Comparison of ENCODE assay signal across 21 cellular contexts in the genomic region with DNA sequence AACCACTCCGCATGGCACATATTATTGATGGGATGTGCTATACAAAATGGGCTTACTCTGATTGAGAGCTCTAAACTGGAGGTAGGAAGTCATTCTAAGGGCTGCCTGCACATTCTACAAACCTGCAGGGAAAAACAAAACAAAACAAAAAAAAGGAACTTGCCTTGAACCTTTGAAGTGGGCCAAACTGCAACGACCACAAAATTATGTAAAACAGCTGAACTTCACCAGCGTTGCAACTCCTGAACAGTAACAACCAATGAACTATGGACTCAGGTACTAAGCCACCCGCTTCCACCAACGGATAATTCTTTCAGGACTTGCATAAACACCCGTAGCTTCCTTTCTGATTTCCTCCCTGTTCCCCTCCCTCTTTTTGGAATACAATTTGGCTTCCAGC.
DNase-seq lines count a peak whose midpoint lies in the region; ATAC-seq and TF ChIP-seq lines count a peak whose summit lies in the region.
"Had no signal": no experiment of that assay in that cellular context is flagged by ENCODE, and none has a peak within 500 bp of the region (broad histone marks: within the 10 kb centered on the region; RNA-seq: fewer than 3 reads in every experiment).

No MANE protein-coding gene starts in this region.

- ATAC-seq in DND-41 (ENCODE audit: insufficient read depth, low read depth) (0 out of 3 replicates have a peak, but pooled peaks have one; percentile 14), GM23338 (no peak), HG03432 (IDR thresholded peaks at IDR 0.05; ENCODE audit: unreplicated experiment) (no peak), GM19023 (IDR thresholded peaks at IDR 0.05; ENCODE audit: unreplicated experiment) (no peak)
- ATAC-seq: GM12878 had no signal

- H3K27ac Mint-ChIP-seq in GM23338, result no peak overlapping the region
- H3K27ac Mint-ChIP-seq: CD14-positive monocyte; CD4-positive, alpha-beta memory T cell; CD4-positive, CD25-positive, alpha-beta regulatory T cell had no signal

- H3K27ac ChIP-seq in DND-41 (ENCODE audit: low read length) (no peak overlapping the region; the same call in 1 of the 2 replicates), GM23338 (ENCODE audit: low read depth) (no peak overlapping the region), Karpas-422 (ENCODE audit: low read length) (no peak overlapping the region), mesendoderm (ENCODE audit: low read depth, low read length) (no peak overlapping the region)
- H3K27ac ChIP-seq: BLaER1 had no signal

- TF ChIP-seq CTCF in DND-41 (IDR thresholded peaks at IDR 0.05; ENCODE audit: borderline replicate concordance, extremely low read depth, low read length, poor library complexity, severe bottlenecking) (no peak), GM23338 (conservative IDR thresholded peaks at IDR 0.05; ENCODE audit: low read depth in 2 of 2) (no peak), GM20000 (IDR thresholded peaks at IDR 0.05; ENCODE audit: extremely low read depth, missing control alignments) (no peak)

- H2BK120ac ChIP-seq in mesendoderm (ENCODE audit: low read depth, low read length), result no peak overlapping the region

- peaks cover 21% of the 10 kb centered on the region for H3K36me3 Mint-ChIP-seq in GM23338 (ENCODE audit: low read depth)
- H3K36me3 Mint-ChIP-seq: CD14-positive monocyte; CD4-positive, CD25-positive, alpha-beta regulatory T cell had no signal

- H2AFZ ChIP-seq in DND-41 (ENCODE audit: low read depth, low read length) (no peak overlapping the region), GM23338 (no peak overlapping the region), Karpas-422 (ENCODE audit: low read length) (no peak overlapping the region)

- H3K4ac ChIP-seq in mesendoderm (ENCODE audit: low read depth, low read length), result no peak overlapping the region

- no peaks in the 10 kb centered on the region for H3K79me1 ChIP-seq in mesendoderm (ENCODE audit: low read length)

- H4K8ac ChIP-seq in mesendoderm (ENCODE audit: low read depth, low read length), result no peak overlapping the region

- H3K4me2 ChIP-seq in DND-41 (ENCODE audit: insufficient read depth, low read length) (no peak overlapping the region), GM23338 (no peak overlapping the region), Karpas-422 (ENCODE audit: low read depth, low read length, poor library complexity, severe bottlenecking) (no peak overlapping the region), mesendoderm (ENCODE audit: low read length) (no peak overlapping the region)
- H3K4me2 ChIP-seq: BLaER1 had no signal

- no peak overlapping the region for H3K23ac ChIP-seq in mesendoderm (ENCODE audit: low read length)

- H3K79me2 ChIP-seq in DND-41 (ENCODE audit: insufficient read depth, low read length) (no peaks in the 10 kb centered on the region), GM23338 (replicated peaks; ENCODE audit: insufficient read depth) (no peaks in the 10 kb centered on the region), Karpas-422 (ENCODE audit: low read length) (no peaks in the 10 kb centered on the region), mesendoderm (ENCODE audit: control insufficient read depth, insufficient read depth, low read length) (no peaks in the 10 kb centered on the region)

- no peaks in the 10 kb centered on the region for H3F3A ChIP-seq in GM23338 (replicated peaks; ENCODE audit: low read depth)

- no peak overlapping the region for H3K4me3 ChIP-seq in DND-41 (ENCODE audit: low read depth in 1 of 2, low read length in 2 of 2)
- H3K4me3 ChIP-seq in GM23338, result no peak overlapping the region
- no peak overlapping the region for H3K4me3 ChIP-seq in Karpas-422 (ENCODE audit: low read length)
- H3K4me3 ChIP-seq in mesendoderm (ENCODE audit: low read length), result peak overlapping the region; percentile 6
- H3K4me3 ChIP-seq: BLaER1, GM12878 had no signal

- H3K9me3 ChIP-seq in DND-41 (ENCODE audit: insufficient read depth, low read length, severe bottlenecking), result peaks cover 5% of the 10 kb centered on the region
- no peaks in the 10 kb centered on the region for H3K9me3 ChIP-seq in Karpas-422 (ENCODE audit: low read length)
- H3K9me3 ChIP-seq: BE2C had no signal

- peaks cover 80% of the 10 kb centered on the region for H3K9me3 Mint-ChIP-seq in GM23338

- no peaks in the 10 kb centered on the region for H3K27me3 Mint-ChIP-seq in GM23338 (ENCODE audit: insufficient read depth, low read depth, poor library complexity)
- H3K27me3 Mint-ChIP-seq: CD4-positive, alpha-beta memory T cell; CD4-positive, CD25-positive, alpha-beta regulatory T cell had no signal

- no peak overlapping the region for H3K18ac ChIP-seq in mesendoderm (ENCODE audit: low read length)

- no CpG with 5 or more reads among the region's 6 CpGs for WGBS in mesendoderm (ENCODE audit: extremely low coverage, insufficient coverage, low lambda C conversion rate)

- no peaks in the 10 kb centered on the region for H3K4me1 Mint-ChIP-seq in GM23338
- H3K4me1 Mint-ChIP-seq: CD14-positive monocyte; CD4-positive, alpha-beta memory T cell; CD4-positive, CD25-positive, alpha-beta regulatory T cell had no signal

- DNase-seq in DND-41 (no peak), GM23338 (ENCODE audit: low spot score) (peak; percentile 0), Karpas-422 (peak; percentile 5), mesendoderm (no peak), GM20000 (ENCODE audit: low spot score) (no peak)
- DNase-seq: 8988T; ACHN; BE2C; C1 segment of cervical spinal cord; Caco-2; Calu3; CD4-positive, alpha-beta memory T cell; CD4-positive, CD25-positive, alpha-beta regulatory T cell; DMS79 treated with DMSO at 0.1 percent for 48 hours; EL; GDM1 had no signal

- no peak overlapping the region for H3K56ac ChIP-seq in mesendoderm (ENCODE audit: low read length)

- H4K20me1 ChIP-seq in DND-41 (ENCODE audit: insufficient read depth, low read length) (no peaks in the 10 kb centered on the region), GM23338 (replicated peaks; ENCODE audit: insufficient read depth) (no peaks in the 10 kb centered on the region), Karpas-422 (ENCODE audit: insufficient read depth, low read depth, low read length) (no peaks in the 10 kb centered on the region)
- H4K20me1 ChIP-seq: BLaER1 had no signal

- H2BK15ac ChIP-seq in mesendoderm (replicated peaks; ENCODE audit: low read depth), result no peak overlapping the region

- no peak overlapping the region for H3K9ac ChIP-seq in DND-41 (ENCODE audit: low read depth, low read length)
- H3K9ac ChIP-seq in Karpas-422 (ENCODE audit: low read length), result no peak overlapping the region
- no peak overlapping the region for H3K9ac ChIP-seq in mesendoderm (ENCODE audit: low read length)
- H3K9ac ChIP-seq: BLaER1 had no signal

- H3K9me2 ChIP-seq in GM23338 (ENCODE audit: insufficient read depth), result no peaks in the 10 kb centered on the region
- H3K9me2 ChIP-seq in Karpas-422 (replicated peaks; ENCODE audit: insufficient read depth, low read length), result no peaks in the 10 kb centered on the region

- H2BK5ac ChIP-seq in mesendoderm (ENCODE audit: low read length), result no peak overlapping the region

- H3K4me1 ChIP-seq in DND-41 (ENCODE audit: insufficient read depth, low read length) (peaks cover 42% of the 10 kb centered on the region), GM23338 (ENCODE audit: insufficient read depth) (no peaks in the 10 kb centered on the region), Karpas-422 (ENCODE audit: low read length) (no peaks in the 10 kb centered on the region), mesendoderm (ENCODE audit: control insufficient read depth, low read depth, low read length) (no peaks in the 10 kb centered on the region)
- H3K4me1 ChIP-seq: BE2C, BLaER1, Caco-2 had no signal

- no peak overlapping the region for H2AK5ac ChIP-seq in mesendoderm (ENCODE audit: low read length)

- H3K27me3 ChIP-seq in DND-41 (ENCODE audit: insufficient read depth, low read length, poor library complexity) (no peaks in the 10 kb centered on the region), GM23338 (ENCODE audit: insufficient read depth) (no peaks in the 10 kb centered on the region), Karpas-422 (ENCODE audit: low read length) (no peaks in the 10 kb centered on the region), mesendoderm (ENCODE audit: insufficient read depth, low read length, poor library complexity) (no peaks in the 10 kb centered on the region)
- H3K27me3 ChIP-seq: BE2C, BLaER1 had no signal

- no peaks in the 10 kb centered on the region for H3K36me3 ChIP-seq in DND-41 (ENCODE audit: insufficient read depth, low read length)
- H3K36me3 ChIP-seq in GM23338 (ENCODE audit: insufficient read depth), result peaks cover 3% of the 10 kb centered on the region; the same call in 1 of the 2 replicates
- no peaks in the 10 kb centered on the region for H3K36me3 ChIP-seq in Karpas-422 (ENCODE audit: insufficient read depth, low read length)
- no peaks in the 10 kb centered on the region for H3K36me3 ChIP-seq in mesendoderm (ENCODE audit: control insufficient read depth, insufficient read depth, low read length)
- H3K36me3 ChIP-seq: BE2C, BLaER1 had no signal

- no peak overlapping the region for H3K4me3 Mint-ChIP-seq in GM23338
- H3K4me3 Mint-ChIP-seq: CD14-positive monocyte; CD4-positive, alpha-beta memory T cell; CD4-positive, CD25-positive, alpha-beta regulatory T cell had no signal

- H4K5ac ChIP-seq in mesendoderm (ENCODE audit: low read length), result no peak overlapping the region

TF ChIP-seq in GM23338, 12 proteins besides CTCF, POLR2A, EP300 and RAD21:
- no peak for TF ChIP-seq POLR2AphosphoS5 (IDR thresholded peaks at IDR 0.05; ENCODE audit: low read depth)

Comparison
In these comparisons a context has a peak if more than half of its experiments do, and no peak if none do; other contexts are left out.
1. DNase-seq: peak in GM23338 (single experiment) and Karpas-422 (single experiment); none in DND-41 (single experiment), mesendoderm (single experiment) and GM20000 (single experiment).